In genomic region chr17:2253768-2254406, GRCh38 we compare ENCODE assay signal across 11 cellular contexts. TPM values are rescaled to one million over a fixed set of nuclear protein-coding genes. Genes with fewer than 3 reads are reported as not detected.
DNase-seq lines count a peak whose midpoint lies in the region; ATAC-seq and TF ChIP-seq lines count a peak whose summit lies in the region.
"Had no signal": no experiment of that assay in that cellular context is flagged by ENCODE, and none has a peak within 500 bp of the region (broad histone marks: within the 10 kb centered on the region; RNA-seq: fewer than 3 reads in every experiment).

No MANE protein-coding gene starts in this region.

- H3K4me3 Mint-ChIP-seq in activated CD8-positive, alpha-beta memory T cell treated with anti-CD3 and anti-CD28 coated beads, Interleukin-2, amount 10 ng/mL, durations not matched to agents 7 days and 5 days: peak overlapping the region; percentile 53
- H3K4me3 Mint-ChIP-seq in T-helper 17 cell: peak overlapping the region; percentile 50
- H3K4me3 Mint-ChIP-seq in stimulated activated effector memory CD8-positive, alpha-beta T cell treated with anti-CD3 and anti-CD28 coated beads, Interleukin-12 subunit alpha, Interleukin-12 subunit beta, amount 100 ng/mL, for 72 hours: peak overlapping the region; percentile 25
- no peak overlapping the region for H3K4me3 Mint-ChIP-seq in type B pancreatic cell
- H3K4me3 Mint-ChIP-seq: neural crest cell had no signal

- no peaks in the 10 kb centered on the region for H3K27me3 Mint-ChIP-seq in activated CD8-positive, alpha-beta memory T cell treated with anti-CD3 and anti-CD28 coated beads, Interleukin-2, amount 10 ng/mL, durations not matched to agents 7 days and 5 days
- H3K27me3 Mint-ChIP-seq in T-helper 17 cell (no peaks in the 10 kb centered on the region), type B pancreatic cell (no peaks in the 10 kb centered on the region)

- CTCF ChIA-PET in activated CD8-positive, alpha-beta memory T cell treated with anti-CD3 and anti-CD28 coated beads, Interleukin-2, amount 10 ng/mL, durations not matched to agents 7 days and 5 days (lab: Charles Lee): interaction anchor here (0.9 to 12.9 kb wide), 14 partner anchors 9 to 202 kb away, joined by 3 to 401 read pairs (median 4); partner anchors contain the start of gene HIC1

- peaks cover 78% of the 10 kb centered on the region for H3K4me1 Mint-ChIP-seq in activated CD8-positive, alpha-beta memory T cell treated with anti-CD3 and anti-CD28 coated beads, Interleukin-2, amount 10 ng/mL, durations not matched to agents 7 days and 5 days
- H3K4me1 Mint-ChIP-seq in T-helper 17 cell (peaks cover 29% of the 10 kb centered on the region), type B pancreatic cell (ENCODE audit: unreplicated experiment) (no peaks in the 10 kb centered on the region)
- peaks cover 57% of the 10 kb centered on the region for H3K4me1 Mint-ChIP-seq in stimulated activated effector memory CD8-positive, alpha-beta T cell treated with anti-CD3 and anti-CD28 coated beads, Interleukin-12 subunit alpha, Interleukin-12 subunit beta, amount 100 ng/mL, for 72 hours
- H3K4me1 Mint-ChIP-seq: neural crest cell had no signal

- H3K9me3 Mint-ChIP-seq in activated CD8-positive, alpha-beta memory T cell treated with anti-CD3 and anti-CD28 coated beads, Interleukin-2, amount 10 ng/mL, durations not matched to agents 7 days and 5 days (ENCODE audit: low read depth): no peaks in the 10 kb centered on the region
- no peaks in the 10 kb centered on the region for H3K9me3 Mint-ChIP-seq in stimulated activated effector memory CD8-positive, alpha-beta T cell treated with anti-CD3 and anti-CD28 coated beads, Interleukin-12 subunit alpha, Interleukin-12 subunit beta, amount 100 ng/mL, for 72 hours
- H3K9me3 Mint-ChIP-seq in type B pancreatic cell: no peaks in the 10 kb centered on the region

- peak; percentile 73 for DNase-seq in activated CD8-positive, alpha-beta memory T cell treated with anti-CD3 and anti-CD28 coated beads, Interleukin-2, amount 10 ng/mL, durations not matched to agents 7 days and 5 days
- no peak for DNase-seq in activated CD8-positive, alpha-beta memory T cell treated with anti-CD3 and anti-CD28 coated beads, Interleukin-2, amount 50 U/mL, for 48 hours
- DNase-seq in T-helper 17 cell (no peak), type B pancreatic cell (ENCODE audit: extremely low spot score, unreplicated experiment) (no peak), EL (no peak), 8988T (no peak)
- no peak for DNase-seq in stimulated activated effector memory CD8-positive, alpha-beta T cell treated with anti-CD3 and anti-CD28 coated beads, Interleukin-12 subunit alpha, Interleukin-12 subunit beta, amount 100 ng/mL, for 72 hours (ENCODE audit: low spot score in 2 of 2)
- DNase-seq: hypothalamus, NCI-H82 had no signal

- peaks cover 62% of the 10 kb centered on the region for H3K36me3 Mint-ChIP-seq in activated CD8-positive, alpha-beta memory T cell treated with anti-CD3 and anti-CD28 coated beads, Interleukin-2, amount 10 ng/mL, durations not matched to agents 7 days and 5 days
- H3K36me3 Mint-ChIP-seq in T-helper 17 cell (ENCODE audit: low read depth) (peaks cover 10% of the 10 kb centered on the region), type B pancreatic cell (peaks cover 37% of the 10 kb centered on the region)
- peaks cover 44% of the 10 kb centered on the region for H3K36me3 Mint-ChIP-seq in stimulated activated effector memory CD8-positive, alpha-beta T cell treated with anti-CD3 and anti-CD28 coated beads, Interleukin-12 subunit alpha, Interleukin-12 subunit beta, amount 100 ng/mL, for 72 hours

- H3K27ac Mint-ChIP-seq in activated CD8-positive, alpha-beta memory T cell treated with anti-CD3 and anti-CD28 coated beads, Interleukin-2, amount 10 ng/mL, durations not matched to agents 7 days and 5 days: peak overlapping the region; percentile 93
- H3K27ac Mint-ChIP-seq in T-helper 17 cell (peak overlapping the region; percentile 62), type B pancreatic cell (no peak overlapping the region)
- peak overlapping the region; percentile 53 for H3K27ac Mint-ChIP-seq in stimulated activated effector memory CD8-positive, alpha-beta T cell treated with anti-CD3 and anti-CD28 coated beads, Interleukin-12 subunit alpha, Interleukin-12 subunit beta, amount 100 ng/mL, for 72 hours

- ATAC-seq in activated CD8-positive, alpha-beta memory T cell treated with anti-CD3 and anti-CD28 coated beads, Interleukin-2, amount 10 ng/mL, durations not matched to agents 7 days and 5 days: peak; percentile 89
- ATAC-seq in HG02642 (IDR thresholded peaks at IDR 0.05; ENCODE audit: poor library complexity, unreplicated experiment) (peak; percentile 57), T-helper 17 cell (peak; percentile 66)
- ATAC-seq in stimulated activated effector memory CD8-positive, alpha-beta T cell treated with anti-CD3 and anti-CD28 coated beads, Interleukin-12 subunit alpha, Interleukin-12 subunit beta, amount 100 ng/mL, for 72 hours: peak; percentile 99

- TF ChIP-seq CTCF in type B pancreatic cell (conservative IDR thresholded peaks at IDR 0.05): no peak

- no peaks in the 10 kb centered on the region for H3K9me3 ChIP-seq in T-helper 17 cell (ENCODE audit: control insufficient read depth, low read length, poor library complexity, severe bottlenecking)

RNA-seq across cellular contexts. Expression of gene SMG6, which starts 49.7 kb away (rescaled TPM):
- total RNA-seq in activated CD8-positive, alpha-beta memory T cell treated with anti-CD3 and anti-CD28 coated beads, Interleukin-2, amount 10 ng/mL, durations not matched to agents 7 days and 5 days: 10 to 100 TPM; 46.7 to 60.9 TPM
- 10 to 100 TPM; 48.3 to 51.6 TPM for total RNA-seq in T-helper 17 cell
- total RNA-seq in type B pancreatic cell (ENCODE audit: low replicate concordance): 30.3 and 39.0 TPM in 2 replicates

RNA-seq across cellular contexts. Expression of gene SRR, which starts 49.9 kb away (rescaled TPM):
- 10 to 100 TPM; 18.6 to 18.8 TPM for total RNA-seq in activated CD8-positive, alpha-beta memory T cell treated with anti-CD3 and anti-CD28 coated beads, Interleukin-2, amount 10 ng/mL, durations not matched to agents 7 days and 5 days
- 1 to 10 TPM; 3.4 to 3.9 TPM for total RNA-seq in T-helper 17 cell
- 10.8 and 14.4 TPM in 2 replicates for total RNA-seq in type B pancreatic cell (ENCODE audit: low replicate concordance)
